19 cellular contexts compared by ENCODE assay signal in the genomic region with DNA sequence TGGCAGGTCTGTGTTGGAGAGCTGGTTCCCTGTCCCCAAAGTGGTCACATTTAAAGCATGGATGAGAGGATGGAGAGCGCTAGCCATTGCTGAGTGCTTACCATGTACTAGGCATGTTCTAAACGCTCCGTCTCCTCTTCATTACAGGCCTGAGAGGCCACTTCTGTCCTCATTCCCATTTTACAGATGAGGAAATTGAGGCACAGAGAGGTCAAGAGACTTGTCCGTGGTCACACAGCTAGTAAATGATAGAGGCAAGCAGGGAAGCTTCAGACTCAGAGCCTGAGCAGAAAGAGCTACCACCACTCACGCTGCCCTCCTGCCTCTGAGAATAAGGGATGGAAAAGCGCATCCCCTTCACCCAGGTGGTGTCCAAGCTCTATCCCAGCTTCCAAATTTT.
"Had no signal": no experiment of that assay in that cellular context is flagged by ENCODE, and none has a peak within 500 bp of the region (broad histone marks: within the 10 kb centered on the region; RNA-seq: fewer than 3 reads in every experiment).

No MANE protein-coding gene starts in this region.

- H3K4me3 Mint-ChIP-seq: endodermal cell; natural killer cell; neural progenitor cell; stimulated activated memory B cell treated with anti-CD40 and anti-IgM and Interleukin-4, amounts not matched to agents 10 μg/mL and 1 μg/mL and 100 μg/mL, for 72 hours; stimulated activated naive CD8-positive, alpha-beta T cell treated with anti-CD3 and anti-CD28 coated beads, Interleukin-15, Interleukin-2, amounts not matched to agents 100 ng/mL and 50 ng/mL, for 24 hours had no signal

- H3K27ac ChIP-seq: coronary artery, neural progenitor cell had no signal

- H3K36me3 Mint-ChIP-seq: natural killer cell, neural progenitor cell had no signal

- H3K4me2 ChIP-seq: neural progenitor cell had no signal

- H2AFZ ChIP-seq: neural progenitor cell had no signal

- H3K9ac ChIP-seq: neural progenitor cell had no signal

- H3K27me3 Mint-ChIP-seq: stimulated activated memory B cell treated with anti-CD40 and anti-IgM and Interleukin-4, amounts not matched to agents 10 μg/mL and 1 μg/mL and 100 μg/mL, for 72 hours; stimulated activated naive CD8-positive, alpha-beta T cell treated with anti-CD3 and anti-CD28 coated beads, Interleukin-15, Interleukin-2, amounts not matched to agents 100 ng/mL and 50 ng/mL, for 24 hours had no signal

- H3K4me3 ChIP-seq: coronary artery, mucosa of descending colon, neural progenitor cell, ovary, testis, tibial nerve had no signal

- ATAC-seq: natural killer cell; right cardiac atrium; stimulated activated memory B cell treated with anti-CD40 and anti-IgM and Interleukin-4, amounts not matched to agents 10 μg/mL and 1 μg/mL and 100 μg/mL, for 72 hours had no signal

- DNase-seq: effector CD4-positive, alpha-beta T cell; endodermal cell; erythroblast; foreskin melanocyte; head of caudate nucleus; hippocampal formation; mucosa of descending colon; natural killer cell; nucleus accumbens; ovary; right cardiac atrium; stimulated activated CD4-positive, alpha-beta T cell treated with anti-CD3 and anti-CD28 coated beads, Interleukin-4, amount 100 ng/mL, for 1 hour; stimulated activated CD8-positive, alpha-beta memory T cell treated with anti-CD3 and anti-CD28 coated beads, Interleukin-4, amount 100 ng/mL, for 48 hours; testis had no signal

- H3K9me3 Mint-ChIP-seq: endodermal cell; natural killer cell; neural progenitor cell; stimulated activated memory B cell treated with anti-CD40 and anti-IgM and Interleukin-4, amounts not matched to agents 10 μg/mL and 1 μg/mL and 100 μg/mL, for 72 hours; stimulated activated naive CD8-positive, alpha-beta T cell treated with anti-CD3 and anti-CD28 coated beads, Interleukin-15, Interleukin-2, amounts not matched to agents 100 ng/mL and 50 ng/mL, for 24 hours had no signal

- H3K27me3 ChIP-seq: neural progenitor cell, ovary, testis, tibial nerve had no signal

- H3K36me3 ChIP-seq: neural progenitor cell, ovary had no signal

- H3K9me3 ChIP-seq: mucosa of descending colon, ovary, testis, tibial nerve had no signal

- H3K27ac Mint-ChIP-seq: endodermal cell; natural killer cell; neural progenitor cell; stimulated activated memory B cell treated with anti-CD40 and anti-IgM and Interleukin-4, amounts not matched to agents 10 μg/mL and 1 μg/mL and 100 μg/mL, for 72 hours; stimulated activated naive CD8-positive, alpha-beta T cell treated with anti-CD3 and anti-CD28 coated beads, Interleukin-15, Interleukin-2, amounts not matched to agents 100 ng/mL and 50 ng/mL, for 24 hours had no signal
